Comparison of ENCODE assay signal across 8 cellular contexts in the genomic region with DNA sequence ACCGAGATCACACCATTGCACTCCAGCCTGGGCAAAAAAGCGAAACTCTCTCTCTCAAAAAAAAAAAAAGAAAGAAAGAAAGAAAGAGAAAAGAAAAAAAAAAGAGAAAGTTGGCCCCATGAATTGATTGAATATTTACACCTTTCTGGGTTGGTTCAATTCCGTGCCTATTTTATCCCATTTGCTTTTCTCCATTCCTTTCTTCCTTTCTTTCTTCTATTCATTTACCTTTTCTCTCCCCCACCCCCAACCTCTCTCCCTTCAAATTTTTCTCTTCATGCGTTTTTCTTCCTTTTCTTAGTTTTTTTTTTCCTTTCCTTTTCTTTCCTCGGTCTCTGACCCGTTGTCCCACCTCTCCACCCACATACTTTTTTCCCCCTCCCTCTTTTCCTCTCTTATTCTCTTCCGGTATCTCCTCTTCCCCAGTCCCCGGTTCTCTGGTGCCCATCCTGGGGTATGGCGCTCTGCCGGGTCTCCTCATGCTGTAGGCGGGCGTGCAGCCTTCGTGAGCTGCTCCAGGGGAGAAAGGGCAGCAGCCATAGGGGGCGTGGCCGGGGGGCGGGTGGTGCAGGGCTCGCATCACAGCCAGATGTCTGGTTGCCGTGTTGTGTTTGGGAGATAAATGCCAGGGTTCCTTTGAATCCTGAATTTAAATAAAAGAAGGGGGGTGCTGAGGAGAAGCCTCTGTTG. TPM values are rescaled to one million over a fixed set of nuclear protein-coding genes. Genes with fewer than 3 reads are reported as not detected.
DNase-seq lines count a peak whose midpoint lies in the region; ATAC-seq and TF ChIP-seq lines count a peak whose summit lies in the region.

No MANE protein-coding gene starts in this region.

- no peaks in the 10 kb centered on the region for H3K36me3 ChIP-seq in CD8-positive, alpha-beta T cell (ENCODE audit: insufficient read depth, low read length)
- H3K36me3 ChIP-seq in Loucy (ENCODE audit: insufficient read depth, low read length), result no peaks in the 10 kb centered on the region
- H3K36me3 ChIP-seq in neural progenitor cell, result no peaks in the 10 kb centered on the region

- H3K27ac ChIP-seq in CD8-positive, alpha-beta T cell (ENCODE audit: low read depth, low read length), result no peak overlapping the region
- no peak overlapping the region for H3K27ac ChIP-seq in neural progenitor cell
- no peak overlapping the region for H3K27ac ChIP-seq in caudate nucleus (ENCODE audit: low read depth, low read length)

- H3K4me2 ChIP-seq in Loucy (ENCODE audit: low read depth, low read length, poor library complexity, severe bottlenecking) (peak overlapping the region; percentile 53), neural progenitor cell (peak overlapping the region; percentile 73)

- peaks cover 58% of the 10 kb centered on the region for H3K27me3 Mint-ChIP-seq in CD8-positive, alpha-beta T cell (ENCODE audit: low read depth)
- peaks cover 7% of the 10 kb centered on the region for H3K27me3 Mint-ChIP-seq in neural progenitor cell (ENCODE audit: insufficient read depth, low read depth)

- peaks cover 4% of the 10 kb centered on the region for H3K4me1 ChIP-seq in CD8-positive, alpha-beta T cell (ENCODE audit: insufficient read depth, low read length)
- peaks cover 3% of the 10 kb centered on the region for H3K4me1 ChIP-seq in Loucy (ENCODE audit: insufficient read depth, low read length, poor library complexity, severe bottlenecking)
- peaks cover 42% of the 10 kb centered on the region for H3K4me1 ChIP-seq in neural progenitor cell

- peaks cover 5% of the 10 kb centered on the region for H3K4me1 Mint-ChIP-seq in CD8-positive, alpha-beta T cell (ENCODE audit: low read depth)
- H3K4me1 Mint-ChIP-seq in neural progenitor cell, result peaks cover 72% of the 10 kb centered on the region

- TF ChIP-seq CTCF in CD8-positive, alpha-beta T cell (IDR thresholded peaks at IDR 0.05), result no peak
- TF ChIP-seq CTCF in Loucy (conservative IDR thresholded peaks at IDR 0.05; ENCODE audit: low read length) (no peak), neural progenitor cell (IDR thresholded peaks at IDR 0.05) (no peak)

- H3K9me3 ChIP-seq in CD8-positive, alpha-beta T cell (ENCODE audit: low read length), result no peaks in the 10 kb centered on the region
- H3K9me3 ChIP-seq in Loucy (ENCODE audit: insufficient read depth, low read depth, low read length) (no peaks in the 10 kb centered on the region), neural progenitor cell (ENCODE audit: low read depth) (no peaks in the 10 kb centered on the region)

- H4K20me1 ChIP-seq in Loucy (ENCODE audit: insufficient read depth, low read length, poor library complexity, severe bottlenecking) (no peaks in the 10 kb centered on the region), neural progenitor cell (ENCODE audit: low read depth) (no peaks in the 10 kb centered on the region)

- CTCF ChIA-PET in CD8-positive, alpha-beta T cell (lab: Charles Lee), result interaction anchor here (3.5 to 8.6 kb wide), 2 partner anchors 66 to 89 kb away, joined by 18 to 140 read pairs; partner anchors contain the start of gene TMEM92

- POLR2A ChIA-PET in CD8-positive, alpha-beta T cell (lab: Charles Lee), result no interaction called here

- H3K79me2 ChIP-seq in Loucy (ENCODE audit: insufficient read depth, low read length), result no peaks in the 10 kb centered on the region
- no peaks in the 10 kb centered on the region for H3K79me2 ChIP-seq in neural progenitor cell (ENCODE audit: low read depth)

- H3F3A ChIP-seq in Loucy (ENCODE audit: low read depth) (no peaks in the 10 kb centered on the region), neural progenitor cell (ENCODE audit: low read depth) (peaks cover 21% of the 10 kb centered on the region)

- H3K9me3 Mint-ChIP-seq in CD8-positive, alpha-beta T cell, result no peaks in the 10 kb centered on the region
- H3K9me3 Mint-ChIP-seq in neural progenitor cell, result no peaks in the 10 kb centered on the region

- intact Hi-C loops in CD8-positive, alpha-beta T cell (cut with DNase I, micrococcal nuclease), result no loop called here

- peak; percentile 40 for ATAC-seq in CD8-positive, alpha-beta T cell
- ATAC-seq in GM19455 (IDR thresholded peaks at IDR 0.05; ENCODE audit: unreplicated experiment), result no peak

- no peak overlapping the region for H3K4me3 Mint-ChIP-seq in CD8-positive, alpha-beta T cell
- peak overlapping the region; percentile 51 for H3K4me3 Mint-ChIP-seq in neural progenitor cell

- H2AFZ ChIP-seq in Loucy (ENCODE audit: low read length) (peak overlapping the region; percentile 84), neural progenitor cell (replicated peaks) (peak overlapping the region; percentile 88)

- H3K9ac ChIP-seq in Loucy (ENCODE audit: low read depth, low read length, poor library complexity, severe bottlenecking) (no peak overlapping the region), neural progenitor cell (no peak overlapping the region)

- H3K27me3 ChIP-seq in CD8-positive, alpha-beta T cell (ENCODE audit: insufficient read depth, low read length), result peaks cover 5% of the 10 kb centered on the region
- H3K27me3 ChIP-seq in Loucy (ENCODE audit: insufficient read depth, low read length, poor library complexity, severe bottlenecking), result no peaks in the 10 kb centered on the region
- peaks cover 35% of the 10 kb centered on the region for H3K27me3 ChIP-seq in neural progenitor cell

- H3K27ac Mint-ChIP-seq in CD8-positive, alpha-beta T cell, result no peak overlapping the region
- no peak overlapping the region for H3K27ac Mint-ChIP-seq in neural progenitor cell

- H3K4me3 ChIP-seq in CD8-positive, alpha-beta T cell (ENCODE audit: low read depth, low read length), result no peak overlapping the region
- H3K4me3 ChIP-seq in Loucy (ENCODE audit: low read length, poor library complexity, severe bottlenecking) (peak overlapping the region; percentile 56), neural progenitor cell (peak overlapping the region; percentile 22)

- no peaks in the 10 kb centered on the region for H3K36me3 Mint-ChIP-seq in CD8-positive, alpha-beta T cell
- no peaks in the 10 kb centered on the region for H3K36me3 Mint-ChIP-seq in neural progenitor cell

- H3K9me2 ChIP-seq in Loucy (replicated peaks; ENCODE audit: low read depth, low read length), result no peaks in the 10 kb centered on the region

- DNase-seq in CD8-positive, alpha-beta T cell, result peak in 2 of 7 experiments; percentile 25 to 44
- DNase-seq in ecto neural progenitor cell (ENCODE audit: low spot score) (peak; percentile 89), neural progenitor cell (ENCODE audit: low spot score) (peak; percentile 85), Kasumi-1 (lab: John Stamatoyannopoulos, UW) (no peak), UCSD-AML1 (lab: John Stamatoyannopoulos, UW; ENCODE audit: unreplicated experiment) (no peak), caudate nucleus (lab: John Stamatoyannopoulos, UW) (no peak)

RNA-seq across cellular contexts. Expression of gene COL1A1, which starts 5.3 kb away (rescaled TPM):
- 10 to 100 TPM; 37.2 to 43.8 TPM for total RNA-seq in CD8-positive, alpha-beta T cell
- 1.1 and 4.2 TPM in 2 replicates for total RNA-seq in neural progenitor cell (ENCODE audit: low replicate concordance)

RNA-seq across cellular contexts. Expression of gene SGCA, which starts 40.9 kb away (rescaled TPM):
- total RNA-seq in CD8-positive, alpha-beta T cell, result under 1 TPM in 1 of 2 experiments, not detected in 1; 0.25 TPM
- total RNA-seq in neural progenitor cell (ENCODE audit: low replicate concordance), result 1.5 TPM in 1 of 2 replicates, not detected in the other

RNA-seq across cellular contexts. Expression of gene PPP1R9B, which starts 56.3 kb away (rescaled TPM):
- 10 to 100 TPM; 64.3 TPM for total RNA-seq in CD8-positive, alpha-beta T cell
- total RNA-seq in neural progenitor cell (ENCODE audit: low replicate concordance), result 12.0 and 31.4 TPM in 2 replicates

Comparison
In these comparisons a context has a peak if more than half of its experiments do, and no peak if none do; other contexts are left out.
1. DNase-seq: peak in ecto neural progenitor cell (single experiment) and neural progenitor cell (single experiment); none in Kasumi-1 (0 of 2), UCSD-AML1 (single experiment) and caudate nucleus (0 of 61).